15 cellular contexts compared by ENCODE assay signal in the genomic region with DNA sequence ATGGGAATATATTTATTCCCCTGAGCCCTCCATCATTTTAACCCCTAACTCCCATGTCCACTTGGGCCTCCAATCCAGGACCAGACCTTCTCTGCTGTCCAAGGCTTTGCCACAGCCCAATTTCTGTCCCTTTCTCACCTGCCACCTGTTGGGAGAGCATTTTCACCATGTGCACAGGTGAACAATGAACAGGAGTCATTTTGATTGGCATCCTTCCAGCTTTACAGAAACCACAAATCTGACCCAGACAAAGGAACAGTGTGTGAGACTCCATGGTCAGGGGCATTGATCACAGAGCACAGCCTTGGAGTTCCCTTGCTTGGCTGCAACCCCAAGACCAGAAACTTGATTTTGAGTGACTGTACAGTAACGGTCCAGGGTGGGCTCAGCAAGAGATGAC.
DNase-seq lines count a peak whose midpoint lies in the region; ATAC-seq and TF ChIP-seq lines count a peak whose summit lies in the region.
"Had no signal": no experiment of that assay in that cellular context is flagged by ENCODE, and none has a peak within 500 bp of the region (broad histone marks: within the 10 kb centered on the region; RNA-seq: fewer than 3 reads in every experiment).

No MANE protein-coding gene starts in this region.

- H3K9me3 Mint-ChIP-seq in activated T-helper 17 cell treated with anti-CD3 and anti-CD28 coated beads, Interleukin-2, amount 50 U/mL, for 72 hours: no peaks in the 10 kb centered on the region
- H3K9me3 Mint-ChIP-seq in stimulated activated naive CD8-positive, alpha-beta T cell treated with anti-CD3 and anti-CD28 coated beads, Interleukin-15, amount 100 ng/mL, for 72 hours: no peaks in the 10 kb centered on the region
- H3K9me3 Mint-ChIP-seq: CD4-positive, alpha-beta T cell; neural crest cell had no signal

- DNase-seq in COLO668 (lab: John Stamatoyannopoulos, UW; ENCODE audit: unreplicated experiment) (peak; percentile 51), NCI-H2171 (lab: John Stamatoyannopoulos, UW) (peak; percentile 33), cerebellar nuclear complex (lab: John Stamatoyannopoulos, UW) (no peak), erythroblast (lab: John Stamatoyannopoulos, UW) (no peak)
- no peak for DNase-seq in stimulated activated naive CD8-positive, alpha-beta T cell treated with anti-CD3 and anti-CD28 coated beads, Interleukin-15, amount 100 ng/mL, for 72 hours
- DNase-seq: activated CD8-positive, alpha-beta T cell treated with anti-CD3 and anti-CD28 coated beads, Interleukin-2, amount 10 ng/mL, durations not matched to agents 7 days and 5 days; CD4-positive, alpha-beta T cell; effector CD8-positive, alpha-beta T cell; heart right ventricle; mesendoderm; NCI-H524 had no signal

- no peak for TF ChIP-seq POLR2A in erythroblast (IDR thresholded peaks at IDR 0.05; ENCODE audit: low read length)

- H3K4me1 Mint-ChIP-seq in activated T-helper 17 cell treated with anti-CD3 and anti-CD28 coated beads, Interleukin-2, amount 50 U/mL, for 72 hours: peaks cover 4% of the 10 kb centered on the region
- no peaks in the 10 kb centered on the region for H3K4me1 Mint-ChIP-seq in stimulated activated naive CD8-positive, alpha-beta T cell treated with anti-CD3 and anti-CD28 coated beads, Interleukin-15, amount 100 ng/mL, for 72 hours

- peak overlapping the region; percentile 46 for H3K27ac Mint-ChIP-seq in activated T-helper 17 cell treated with anti-CD3 and anti-CD28 coated beads, Interleukin-2, amount 50 U/mL, for 72 hours
- H3K27ac Mint-ChIP-seq in stimulated activated naive CD8-positive, alpha-beta T cell treated with anti-CD3 and anti-CD28 coated beads, Interleukin-15, amount 100 ng/mL, for 72 hours: no peak overlapping the region
- H3K27ac Mint-ChIP-seq: CD4-positive, alpha-beta T cell had no signal

- H3K4me3 Mint-ChIP-seq in activated T-helper 17 cell treated with anti-CD3 and anti-CD28 coated beads, Interleukin-2, amount 50 U/mL, for 72 hours: no peak overlapping the region
- H3K4me3 Mint-ChIP-seq in stimulated activated naive CD8-positive, alpha-beta T cell treated with anti-CD3 and anti-CD28 coated beads, Interleukin-15, amount 100 ng/mL, for 72 hours: no peak overlapping the region
- H3K4me3 Mint-ChIP-seq: activated CD8-positive, alpha-beta T cell treated with anti-CD3 and anti-CD28 coated beads, Interleukin-2, amount 10 ng/mL, durations not matched to agents 7 days and 5 days; CD4-positive, alpha-beta T cell; neural crest cell had no signal

- H3K27me3 Mint-ChIP-seq in activated T-helper 17 cell treated with anti-CD3 and anti-CD28 coated beads, Interleukin-2, amount 50 U/mL, for 72 hours: no peaks in the 10 kb centered on the region
- H3K27me3 Mint-ChIP-seq in stimulated activated naive CD8-positive, alpha-beta T cell treated with anti-CD3 and anti-CD28 coated beads, Interleukin-15, amount 100 ng/mL, for 72 hours: no peaks in the 10 kb centered on the region
- H3K27me3 Mint-ChIP-seq: CD4-positive, alpha-beta T cell had no signal

- TF ChIP-seq EP300 in Ishikawa (IDR thresholded peaks at IDR 0.05; ENCODE audit: borderline replicate concordance): no peak

- TF ChIP-seq RAD21 in Ishikawa (IDR thresholded peaks at IDR 0.05; ENCODE audit: low read depth): no peak

- H3K36me3 Mint-ChIP-seq in activated T-helper 17 cell treated with anti-CD3 and anti-CD28 coated beads, Interleukin-2, amount 50 U/mL, for 72 hours (ENCODE audit: low read depth): peaks cover 87% of the 10 kb centered on the region

- no peak for ATAC-seq in activated T-helper 17 cell treated with anti-CD3 and anti-CD28 coated beads, Interleukin-2, amount 50 U/mL, for 72 hours (replicated peaks)
- no peak for ATAC-seq in stimulated activated naive CD8-positive, alpha-beta T cell treated with anti-CD3 and anti-CD28 coated beads, Interleukin-15, amount 100 ng/mL, for 72 hours
- ATAC-seq in GM21619 (IDR thresholded peaks at IDR 0.05; ENCODE audit: unreplicated experiment): no peak
- ATAC-seq: activated CD8-positive, alpha-beta T cell treated with anti-CD3 and anti-CD28 coated beads, Interleukin-2, amount 10 ng/mL, durations not matched to agents 7 days and 5 days; heart right ventricle had no signal

TF ChIP-seq in Ishikawa, 13 proteins besides CTCF, POLR2A, EP300 and RAD21:
- TF ChIP-seq NFIC (IDR thresholded peaks at IDR 0.05): 0 out of 2 replicates have a peak, but pooled peaks have one; percentile 6
- no peak for TF ChIP-seq FOXM1 (IDR thresholded peaks at IDR 0.05; ENCODE audit: borderline replicate concordance, low read depth)
- TF ChIP-seq CEBPB (IDR thresholded peaks at IDR 0.05): no peak

Comparison
In these comparisons a context has a peak if more than half of its experiments do, and no peak if none do; other contexts are left out.
1. DNase-seq: peak in COLO668 (single experiment) and NCI-H2171 (single experiment); none in cerebellar nuclear complex (0 of 2), stimulated activated naive CD8-positive, alpha-beta T cell treated with anti-CD3 and anti-CD28 coated beads, Interleukin-15, amount 100 ng/mL, for 72 hours (0 of 2) and erythroblast (0 of 2).